8 cellular contexts compared by ENCODE assay signal in the genomic region with DNA sequence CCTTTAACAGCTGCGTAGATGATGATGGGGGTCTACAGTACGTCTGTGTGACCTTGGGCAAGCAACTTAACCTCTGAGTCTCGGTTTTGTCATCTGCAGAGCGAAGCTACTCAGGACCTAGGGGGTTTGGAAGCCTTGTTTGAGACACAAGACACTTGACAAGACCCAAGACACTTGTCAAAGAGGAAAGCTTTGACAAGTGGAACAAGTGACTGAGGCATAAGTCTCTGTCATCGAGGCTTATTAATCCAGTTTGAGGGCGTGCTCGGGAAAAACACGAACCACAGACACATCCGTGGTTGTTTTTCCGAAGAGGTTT. TPM values are rescaled to one million over a fixed set of nuclear protein-coding genes. Genes with fewer than 3 reads are reported as not detected.
A peak's percentile ranks its signal among the peaks of the same experiment; 100 is the strongest.
DNase-seq lines count a peak whose midpoint lies in the region; ATAC-seq and TF ChIP-seq lines count a peak whose summit lies in the region.

No MANE protein-coding gene starts in this region.

- peak; percentile 5 for DNase-seq in stimulated activated CD4-positive, alpha-beta T cell treated with anti-CD3 and anti-CD28 coated beads, Interleukin-12 subunit alpha, Interleukin-12 subunit beta, amount 100 ng/mL, for 4 hours
- DNase-seq in stimulated activated CD4-positive, alpha-beta T cell treated with anti-CD3 and anti-CD28 coated beads, Interleukin-4, amount 100 ng/mL, for 1 hour = no peak
- DNase-seq in vagina (ENCODE audit: extremely low spot score in 2 of 2) = no peak
- DNase-seq in GM19238 (ENCODE audit: insufficient read length, low spot score) = no peak
- no peak for DNase-seq in GM13976 (ENCODE audit: low spot score)

- no peaks in the 10 kb centered on the region for H3K36me3 Mint-ChIP-seq in brain

- peak overlapping the region; percentile 85 to 96 (median 90) for H3K4me3 Mint-ChIP-seq in brain

- TF ChIP-seq CTCF in brain (conservative IDR thresholded peaks at IDR 0.05) = no peak
- no peak for TF ChIP-seq CTCF in vagina (IDR thresholded peaks at IDR 0.05)
- no peak for TF ChIP-seq CTCF in GM13976 (IDR thresholded peaks at IDR 0.05; ENCODE audit: borderline replicate concordance, control extremely low read depth, extremely low read depth, insufficient read depth, missing control alignments)

- peak overlapping the region; percentile 56 for H3K4me3 ChIP-seq in mesodermal cell (ENCODE audit: extremely low read depth, insufficient read depth, low read length, poor library complexity, severe bottlenecking)
- peak overlapping the region; percentile 36 to 67 for H3K4me3 ChIP-seq in vagina

- H3K27me3 Mint-ChIP-seq in brain = peaks cover 7% of the 10 kb centered on the region

- peak overlapping the region; percentile 10 to 93 (median 83) for H3K27ac Mint-ChIP-seq in brain

- no peaks in the 10 kb centered on the region for H3K27me3 ChIP-seq in vagina

- H3K9me3 Mint-ChIP-seq in brain = no peaks in the 10 kb centered on the region

- TF ChIP-seq POLR2A in vagina (IDR thresholded peaks at IDR 0.05) = no peak

- in situ Hi-C loops in GM13976 (cut with MboI; ENCODE audit: low sequenced_read_pairs, unreplicated experiment) = no loop called here

- H3K27ac ChIP-seq in mesodermal cell (ENCODE audit: low read depth, low read length, severe bottlenecking) = peak overlapping the region; percentile 11
- no peak overlapping the region for H3K27ac ChIP-seq in vagina

- 58 to 59% methylated on average over 10 of the region's 10 CpGs for WGBS in mesodermal cell (ENCODE audit: insufficient coverage in 2 of 2), 2 experiments

- H3K4me1 Mint-ChIP-seq in brain = peaks cover 27% of the 10 kb centered on the region

- no peak for ATAC-seq in GM21367 (IDR thresholded peaks at IDR 0.05; ENCODE audit: unreplicated experiment)

- H3K4me1 ChIP-seq in mesodermal cell (ENCODE audit: control insufficient read depth, insufficient read depth, low read length, poor library complexity, severe bottlenecking) (peaks cover 9% of the 10 kb centered on the region), vagina (peaks cover 20% of the 10 kb centered on the region)

- intact Hi-C loops in vagina (cut with DNase I) = no loop called here

- no peaks in the 10 kb centered on the region for H3K9me3 ChIP-seq in mesodermal cell (ENCODE audit: control insufficient read depth, low read length)
- H3K9me3 ChIP-seq in vagina = no peaks in the 10 kb centered on the region

- H3K36me3 ChIP-seq in mesodermal cell (ENCODE audit: control insufficient read depth, insufficient read depth, low read length) = no peaks in the 10 kb centered on the region
- H3K36me3 ChIP-seq in vagina = no peaks in the 10 kb centered on the region

RNA-seq across cellular contexts. Expression of a gene that starts 0.7 kb away (rescaled TPM):
- 86.0 TPM for polyA plus RNA-seq in brain (ENCODE audit: insufficient read depth, low read depth, low replicate concordance)
- polyA plus RNA-seq in mesodermal cell (2013, experiment 1 of 2) = 10.3 TPM
- 11.5 TPM for polyA plus RNA-seq in mesodermal cell (2013, experiment 2 of 2)
- total RNA-seq in vagina = 34.1 TPM

RNA-seq across cellular contexts. Expression of a gene that starts 16.2 kb away (rescaled TPM):
- polyA plus RNA-seq in brain (ENCODE audit: insufficient read depth, low read depth, low replicate concordance) = not detected
- polyA plus RNA-seq in mesodermal cell (2013, experiment 1 of 2) = not detected
- polyA plus RNA-seq in mesodermal cell (2013, experiment 2 of 2) = not detected
- not detected for total RNA-seq in vagina
